ENCODE assay signal across 11 cellular contexts in genomic region chr6:24974182-24975171, GRCh38. TPM values are rescaled to one million over a fixed set of nuclear protein-coding genes. Genes with fewer than 3 reads are reported as not detected.
A peak's percentile ranks its signal among the peaks of the same experiment; 100 is the strongest.
DNase-seq lines count a peak whose midpoint lies in the region; ATAC-seq and TF ChIP-seq lines count a peak whose summit lies in the region.
"Had no signal": no experiment of that assay in that cellular context is flagged by ENCODE, and none has a peak within 500 bp of the region (broad histone marks: within the 10 kb centered on the region; RNA-seq: fewer than 3 reads in every experiment).

No MANE protein-coding gene starts in this region.

- H3K27me3 Mint-ChIP-seq in activated CD8-positive, alpha-beta T cell treated with anti-CD3 and anti-CD28 coated beads for 36 hours = no peaks in the 10 kb centered on the region
- H3K27me3 Mint-ChIP-seq: dendritic cell treated with granulocyte-macrophage colony-stimulating factor and Interleukin-4, amounts not matched to agents 40 ng/mL and 50 ng/mL, for 4 days had no signal

- no peaks in the 10 kb centered on the region for H3K4me1 ChIP-seq in ovary (ENCODE audit: insufficient read depth)

- peak; percentile 49 for DNase-seq in activated naive CD4-positive, alpha-beta T cell treated with Interleukin-2 at 50 U/mL for 16 hours
- DNase-seq in activated naive CD4-positive, alpha-beta T cell (lab: John Stamatoyannopoulos, UW) = no peak
- peak; percentile 70 for DNase-seq in activated CD8-positive, alpha-beta T cell treated with anti-CD3 and anti-CD28 coated beads for 36 hours
- peak; percentile 45 for DNase-seq in stimulated activated naive CD8-positive, alpha-beta T cell treated with anti-CD3 and anti-CD28 coated beads, Interleukin-15, Interleukin-2, amounts not matched to agents 100 U/mL and 50 U/mL, for 24 hours
- DNase-seq in ovary = no peak
- DNase-seq in NCI-H1930 (lab: John Stamatoyannopoulos, UW) = no peak

- POLR2A ChIA-PET in activated CD8-positive, alpha-beta T cell treated with anti-CD3 and anti-CD28 coated beads for 36 hours (lab: Charles Lee) = interaction anchor here (0.7 to 3.0 kb wide), 30 partner anchors 9 to 256 kb away, joined by 3 to 18 read pairs (median 5); partner anchors contain the start of genes C6orf62 and RIPOR2

- no peak for TF ChIP-seq CTCF in activated CD8-positive, alpha-beta T cell treated with anti-CD3 and anti-CD28 coated beads for 36 hours (IDR thresholded peaks at IDR 0.05)
- no peak for TF ChIP-seq CTCF in ovary (IDR thresholded peaks at IDR 0.05)

- H3K4me3 ChIP-seq in ovary = no peak overlapping the region
- H3K4me3 ChIP-seq: lung, SJSA1 had no signal

- 91 to 94% (median 93%) methylated on average over 7 of the region's 7 CpGs for WGBS in ovary, 3 donors

- intact Hi-C loops in activated CD8-positive, alpha-beta T cell treated with anti-CD3 and anti-CD28 coated beads for 36 hours (cut with micrococcal nuclease) = loop anchor here (5.0 kb wide), 1 partner anchor 37 kb away; the partner anchor contains the start of gene RIPOR2
- intact Hi-C loops in ovary (cut with DNase I) = no loop called here

- H3K9me3 ChIP-seq in ovary = no peaks in the 10 kb centered on the region
- H3K9me3 ChIP-seq: SJSA1 had no signal

- peaks cover 7% of the 10 kb centered on the region for H3K9me3 Mint-ChIP-seq in activated CD8-positive, alpha-beta T cell treated with anti-CD3 and anti-CD28 coated beads for 36 hours
- H3K9me3 Mint-ChIP-seq: dendritic cell treated with granulocyte-macrophage colony-stimulating factor and Interleukin-4, amounts not matched to agents 40 ng/mL and 50 ng/mL, for 4 days had no signal

- H3K4me1 Mint-ChIP-seq in activated CD8-positive, alpha-beta T cell treated with anti-CD3 and anti-CD28 coated beads for 36 hours (ENCODE audit: low read depth) = peaks cover 49% of the 10 kb centered on the region

- no peak for TF ChIP-seq POLR2A in ovary (IDR thresholded peaks at IDR 0.05)

- CTCF ChIA-PET in activated CD8-positive, alpha-beta T cell treated with anti-CD3 and anti-CD28 coated beads for 36 hours (lab: Charles Lee) = interaction anchor here (0.6 to 4.2 kb wide), 10 partner anchors 12 to 119 kb away, joined by 3 to 28 read pairs (median 4); no protein-coding TSS in a partner anchor

- ATAC-seq in HG03442 (IDR thresholded peaks at IDR 0.05; ENCODE audit: unreplicated experiment) (peak; percentile 88), HG02763 (IDR thresholded peaks at IDR 0.05; ENCODE audit: unreplicated experiment) (no peak)
- peak; percentile 90 for ATAC-seq in activated CD8-positive, alpha-beta T cell treated with anti-CD3 and anti-CD28 coated beads for 36 hours
- ATAC-seq in stimulated activated naive CD8-positive, alpha-beta T cell treated with anti-CD3 and anti-CD28 coated beads, Interleukin-15, Interleukin-2, amounts not matched to agents 100 U/mL and 50 U/mL, for 24 hours = peak; percentile 93

- H3K4me3 Mint-ChIP-seq in activated CD8-positive, alpha-beta T cell treated with anti-CD3 and anti-CD28 coated beads for 36 hours = peak overlapping the region; percentile 41
- H3K4me3 Mint-ChIP-seq: dendritic cell treated with granulocyte-macrophage colony-stimulating factor and Interleukin-4, amounts not matched to agents 40 ng/mL and 50 ng/mL, for 4 days had no signal

- no peaks in the 10 kb centered on the region for H3K36me3 Mint-ChIP-seq in activated CD8-positive, alpha-beta T cell treated with anti-CD3 and anti-CD28 coated beads for 36 hours (ENCODE audit: low read depth)

- no peaks in the 10 kb centered on the region for H3K36me3 ChIP-seq in ovary
- H3K36me3 ChIP-seq: SJSA1 had no signal

- H3K27ac ChIP-seq in ovary = no peak overlapping the region
- H3K27ac ChIP-seq: SJSA1 had no signal

- H3K27me3 ChIP-seq in ovary = no peaks in the 10 kb centered on the region
- H3K27me3 ChIP-seq: SJSA1 had no signal

- peak overlapping the region; percentile 92 for H3K27ac Mint-ChIP-seq in activated CD8-positive, alpha-beta T cell treated with anti-CD3 and anti-CD28 coated beads for 36 hours
- H3K27ac Mint-ChIP-seq: dendritic cell treated with granulocyte-macrophage colony-stimulating factor and Interleukin-4, amounts not matched to agents 40 ng/mL and 50 ng/mL, for 4 days had no signal

- no peak for TF ChIP-seq EP300 in ovary (IDR thresholded peaks at IDR 0.05)

RNA-seq across cellular contexts. Expression of gene RIPOR2, which starts 38.7 kb away (rescaled TPM):
- total RNA-seq in activated CD8-positive, alpha-beta T cell treated with anti-CD3 and anti-CD28 coated beads for 36 hours = 10 to 100 TPM; 88.3 to 96.3 TPM
- 10 to 100 TPM in 1 of 7 donors, 1 to 10 TPM in 6; 1.1 to 14.4 (median 4.5) TPM for total RNA-seq in ovary
- 1 to 10 TPM; 3.6 to 8.1 TPM for polyA plus RNA-seq in ovary

Comparison
In these comparisons a context has a peak if more than half of its experiments do, and no peak if none do; other contexts are left out.
1. DNase-seq: peak in activated naive CD4-positive, alpha-beta T cell treated with Interleukin-2 at 50 U/mL for 16 hours (single experiment), activated CD8-positive, alpha-beta T cell treated with anti-CD3 and anti-CD28 coated beads for 36 hours (single experiment) and stimulated activated naive CD8-positive, alpha-beta T cell treated with anti-CD3 and anti-CD28 coated beads, Interleukin-15, Interleukin-2, amounts not matched to agents 100 U/mL and 50 U/mL, for 24 hours (single experiment); none in activated naive CD4-positive, alpha-beta T cell (0 of 4), ovary (0 of 5) and NCI-H1930 (0 of 2).
2. RNA of gene RIPOR2, which starts 38.7 kb away (total RNA-seq): 88.3 to 96.3 TPM in activated CD8-positive, alpha-beta T cell treated with anti-CD3 and anti-CD28 coated beads for 36 hours; 1.1 to 14.4 TPM in ovary; every median in the first group is over 4 times any median in the second.